ENCODE assay signal across 17 cellular contexts in the genomic region with DNA sequence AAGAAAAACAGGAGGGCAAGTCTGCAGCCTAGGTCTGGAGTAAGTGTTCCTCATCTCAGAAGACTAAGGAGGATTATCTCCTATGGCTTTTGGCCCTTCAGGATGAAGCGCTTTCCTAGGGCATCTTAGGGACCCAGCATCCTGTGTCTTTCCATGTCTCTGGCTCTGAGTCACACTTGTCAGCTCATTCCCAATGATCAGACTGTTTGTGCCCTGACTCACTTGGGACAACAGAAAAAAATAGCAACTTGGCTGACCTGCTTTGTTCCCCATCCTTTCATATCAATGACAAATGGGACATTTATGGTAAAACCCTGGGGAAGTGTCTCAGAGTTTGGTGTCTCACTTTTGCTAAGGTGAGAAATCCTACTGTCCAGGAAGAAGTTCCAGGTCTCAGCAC.
DNase-seq lines count a peak whose midpoint lies in the region; ATAC-seq lines count a peak whose summit lies in the region.
"Had no signal": no experiment of that assay in that cellular context is flagged by ENCODE, and none has a peak within 500 bp of the region (broad histone marks: within the 10 kb centered on the region; RNA-seq: fewer than 3 reads in every experiment).

No MANE protein-coding gene starts in this region.

- ATAC-seq in stimulated activated naive CD8-positive, alpha-beta T cell treated with anti-CD3 and anti-CD28 coated beads, Interleukin-15, Interleukin-2, amounts not matched to agents 100 U/mL and 50 U/mL, for 24 hours, result no peak
- no peak for ATAC-seq in GM19467 (IDR thresholded peaks at IDR 0.05; ENCODE audit: unreplicated experiment)
- ATAC-seq: mucosa of descending colon had no signal

- DNase-seq in AG08395 (ENCODE audit: low spot score) (peak; percentile 93), LHCN-M2 (ENCODE audit: low read depth) (peak; percentile 81), astrocyte of the hippocampus (ENCODE audit: low read depth, low spot score) (peak; percentile 72), kidney glomerular epithelial cell (lab: John Stamatoyannopoulos, UW) (peak; percentile 22), NCI-H2029 (lab: John Stamatoyannopoulos, UW) (no peak)
- DNase-seq in stimulated activated naive CD8-positive, alpha-beta T cell treated with anti-CD3 and anti-CD28 coated beads, Interleukin-15, Interleukin-2, amounts not matched to agents 100 U/mL and 50 U/mL, for 24 hours, result no peak
- no peak for DNase-seq in stimulated activated CD4-positive, alpha-beta T cell treated with anti-CD3 and anti-CD28 coated beads, Interleukin-4, amount 100 ng/mL, for 24 hours
- DNase-seq: activated CD4-positive, CD25-positive, alpha-beta regulatory T cell treated with anti-CD3 and anti-CD28 coated beads, Interleukin-2, amount 50 U/mL, for 72 hours; activated T-cell treated with anti-CD3 and anti-CD28 coated beads, Interleukin-2, amount 50 U/mL, for 1 hour; BE2C; DND-41; mucosa of descending colon; NCI-H1092 treated with DMSO at 0.1 percent for 48 hours; ovary; stimulated activated CD4-positive, alpha-beta T cell treated with anti-CD3 and anti-CD28 coated beads, Interleukin-12 subunit alpha, Interleukin-12 subunit beta, amount 100 ng/mL, for 4 hours; substantia nigra had no signal

Comparison
In these comparisons a context has a peak if more than half of its experiments do, and no peak if none do; other contexts are left out.
1. DNase-seq: peak in AG08395 (single experiment), LHCN-M2 (single experiment), astrocyte of the hippocampus (single experiment) and kidney glomerular epithelial cell (single experiment); none in stimulated activated naive CD8-positive, alpha-beta T cell treated with anti-CD3 and anti-CD28 coated beads, Interleukin-15, Interleukin-2, amounts not matched to agents 100 U/mL and 50 U/mL, for 24 hours (single experiment), NCI-H2029 (single experiment) and stimulated activated CD4-positive, alpha-beta T cell treated with anti-CD3 and anti-CD28 coated beads, Interleukin-4, amount 100 ng/mL, for 24 hours (single experiment).